ENCODE assay signal across 8 cellular contexts in the genomic region with DNA sequence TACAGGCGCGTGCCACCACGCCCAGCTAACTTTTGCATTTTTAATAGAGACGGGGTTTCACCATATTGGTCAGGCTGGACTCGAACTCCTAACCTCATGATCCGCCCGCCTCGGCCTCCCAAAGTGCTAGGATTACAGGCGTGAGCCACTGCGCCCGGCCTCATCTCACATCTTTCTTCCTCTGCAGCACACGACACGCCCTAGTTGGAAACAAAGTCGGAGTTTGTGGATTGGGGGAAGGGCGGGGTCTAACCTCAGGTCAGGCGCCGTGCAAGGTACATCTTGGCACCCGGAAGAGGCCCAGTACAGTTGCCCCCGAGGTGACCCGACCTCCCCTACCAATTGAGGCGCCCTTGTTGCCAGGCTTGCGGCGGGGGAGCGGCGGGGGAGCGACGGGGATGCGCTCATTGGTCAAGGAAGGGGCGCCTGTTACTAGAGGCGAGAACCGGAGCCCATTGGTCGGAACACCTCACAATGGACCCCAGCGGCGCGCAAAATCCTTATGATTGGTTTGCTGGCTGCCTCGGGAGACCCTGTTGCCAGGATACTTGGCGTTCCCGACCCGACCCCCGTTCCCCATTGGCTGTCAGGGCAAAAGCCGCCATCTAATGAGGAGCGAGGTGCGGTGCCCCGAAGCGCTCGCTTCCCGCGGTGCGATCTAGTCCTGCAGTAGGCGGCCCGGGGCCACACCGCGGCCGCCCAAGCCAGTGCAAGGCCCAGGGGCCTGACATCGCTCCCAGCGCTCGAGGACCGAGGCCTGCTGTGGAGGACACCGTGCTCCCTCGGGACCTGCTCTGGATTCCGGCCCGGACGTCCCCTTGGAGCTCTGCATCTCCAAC. TPM values are rescaled to one million over a fixed set of nuclear protein-coding genes. Genes with fewer than 3 reads are reported as not detected.
A peak's percentile ranks its signal among the peaks of the same experiment; 100 is the strongest.
DNase-seq lines count a peak whose midpoint lies in the region; ATAC-seq and TF ChIP-seq lines count a peak whose summit lies in the region.

A gene with protein sequence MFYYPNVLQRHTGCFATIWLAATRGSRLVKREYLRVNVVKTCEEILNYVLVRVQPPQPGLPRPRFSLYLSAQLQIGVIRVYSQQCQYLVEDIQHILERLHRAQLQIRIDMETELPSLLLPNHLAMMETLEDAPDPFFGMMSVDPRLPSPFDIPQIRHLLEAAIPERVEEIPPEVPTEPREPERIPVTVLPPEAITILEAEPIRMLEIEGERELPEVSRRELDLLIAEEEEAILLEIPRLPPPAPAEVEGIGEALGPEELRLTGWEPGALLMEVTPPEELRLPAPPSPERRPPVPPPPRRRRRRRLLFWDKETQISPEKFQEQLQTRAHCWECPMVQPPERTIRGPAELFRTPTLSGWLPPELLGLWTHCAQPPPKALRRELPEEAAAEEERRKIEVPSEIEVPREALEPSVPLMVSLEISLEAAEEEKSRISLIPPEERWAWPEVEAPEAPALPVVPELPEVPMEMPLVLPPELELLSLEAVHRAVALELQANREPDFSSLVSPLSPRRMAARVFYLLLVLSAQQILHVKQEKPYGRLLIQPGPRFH (plus strand): TSS at position 659 of the 839 bp plus-strand sequence. CDS start 473 bp downstream, outside the sequence.

- H3K27me3 ChIP-seq in CD4-positive, alpha-beta memory T cell (ENCODE audit: insufficient read depth, low read length), result no peaks in the 10 kb centered on the region
- H3K27me3 ChIP-seq in left lung, result no peaks in the 10 kb centered on the region

- no peaks in the 10 kb centered on the region for H3K27me3 Mint-ChIP-seq in CD4-positive, alpha-beta memory T cell
- no peaks in the 10 kb centered on the region for H3K27me3 Mint-ChIP-seq in activated CD4-positive, alpha-beta T cell treated with anti-CD3 and anti-CD28 coated beads, Interleukin-2, amount 10 ng/mL, durations not matched to agents 24 days and 14 days

- H3K4me3 ChIP-seq in CD4-positive, alpha-beta memory T cell (ENCODE audit: low read length in 2 of 2), result peak within 1 kb of the TSS in 1 of 2 donors; percentile 26
- H3K4me3 ChIP-seq in left lung, result peak within 1 kb of the TSS; percentile 16 to 34

- POLR2A ChIA-PET in CD4-positive, alpha-beta memory T cell (lab: Charles Lee; ENCODE audit: partially characterized antibody), result interaction anchor here (0.6 to 2.3 kb wide), 9 partner anchors 10 to 112 kb away, joined by 3 to 23 read pairs (median 3); a partner anchor contains a TSS

- intact Hi-C loops in CD4-positive, alpha-beta memory T cell (cut with micrococcal nuclease), result loop anchor here (1.0 kb wide), 2 partner anchors 10 to 17 kb away; a partner anchor contains a TSS
- intact Hi-C loops in activated CD4-positive, alpha-beta T cell treated with anti-CD3 and anti-CD28 coated beads, Interleukin-2, amount 10 ng/mL, durations not matched to agents 24 days and 14 days (cut with micrococcal nuclease), result no loop called here
- intact Hi-C loops in left lung (cut with DNase I), result no loop called here

- DNase-seq in CD4-positive, alpha-beta memory T cell, result peak; percentile 66 to 84 (median 73)
- DNase-seq in NAMALWA (ENCODE audit: low spot score) (peak; percentile 98), left lung (peak; percentile 86 to 88), NCI-H2196 (lab: John Stamatoyannopoulos, UW; ENCODE audit: unreplicated experiment) (no peak)
- DNase-seq in activated CD4-positive, alpha-beta T cell treated with anti-CD3 and anti-CD28 coated beads, Interleukin-2, amount 10 ng/mL, durations not matched to agents 24 days and 14 days, result peak; percentile 76
- peak; percentile 70 for DNase-seq in stimulated activated CD4-positive, alpha-beta T cell treated with anti-CD3 and anti-CD28 coated beads, Interleukin-4, amount 100 ng/mL, for 24 hours

- peak; percentile 78 for ATAC-seq in GM21367 (IDR thresholded peaks at IDR 0.05; ENCODE audit: unreplicated experiment)
- ATAC-seq in left lung, result peak; percentile 94

- peaks cover 12% of the 10 kb centered on the region for H3K36me3 ChIP-seq in CD4-positive, alpha-beta memory T cell (ENCODE audit: insufficient read depth, low read length)
- H3K36me3 ChIP-seq in left lung, result peaks cover 0 to 87% of the 10 kb centered on the region in 2 donors

- H3K4me1 ChIP-seq in CD4-positive, alpha-beta memory T cell (ENCODE audit: insufficient read depth, low read length), result peaks cover 22% of the 10 kb centered on the region
- H3K4me1 ChIP-seq in left lung, result peaks cover 0 to 30% of the 10 kb centered on the region in 2 donors

- CTCF ChIA-PET in CD4-positive, alpha-beta memory T cell (lab: Charles Lee; ENCODE audit: partially characterized antibody), result interaction anchor here (0.7 to 5.3 kb wide), 2 partner anchors 7 to 10 kb away, joined by 4 to 31 read pairs; a partner anchor contains a TSS

- peak within 1 kb of the TSS; percentile 82 to 91 (median 87) for H3K4me3 Mint-ChIP-seq in CD4-positive, alpha-beta memory T cell
- H3K4me3 Mint-ChIP-seq in activated CD4-positive, alpha-beta T cell treated with anti-CD3 and anti-CD28 coated beads, Interleukin-2, amount 10 ng/mL, durations not matched to agents 24 days and 14 days, result peak within 1 kb of the TSS; percentile 72

- TF ChIP-seq CTCF in left lung (IDR thresholded peaks at IDR 0.05), result no peak

- H3K36me3 Mint-ChIP-seq in CD4-positive, alpha-beta memory T cell, result peaks cover 16 to 54% of the 10 kb centered on the region in 2 donors
- H3K36me3 Mint-ChIP-seq in activated CD4-positive, alpha-beta T cell treated with anti-CD3 and anti-CD28 coated beads, Interleukin-2, amount 10 ng/mL, durations not matched to agents 24 days and 14 days (ENCODE audit: low read depth), result peaks cover 58% of the 10 kb centered on the region

- H3K27ac ChIP-seq in CD4-positive, alpha-beta memory T cell (ENCODE audit: low read depth, low read length), result peak within 1 kb of the TSS; percentile 42
- H3K27ac ChIP-seq in cingulate gyrus (ENCODE audit: low read depth, low read length) (peak within 1 kb of the TSS; percentile 60), left lung (no peak within 1 kb of the TSS)

- no peaks in the 10 kb centered on the region for H3K9me3 ChIP-seq in CD4-positive, alpha-beta memory T cell (ENCODE audit: control insufficient read depth in 1 of 2, low read length in 2 of 2)
- H3K9me3 ChIP-seq in left lung, result no peaks in the 10 kb centered on the region

- peaks cover 20 to 56% (median 35%) of the 10 kb centered on the region in 4 donors for H3K4me1 Mint-ChIP-seq in CD4-positive, alpha-beta memory T cell
- peaks cover 26% of the 10 kb centered on the region for H3K4me1 Mint-ChIP-seq in activated CD4-positive, alpha-beta T cell treated with anti-CD3 and anti-CD28 coated beads, Interleukin-2, amount 10 ng/mL, durations not matched to agents 24 days and 14 days

- peak within 1 kb of the TSS; percentile 63 to 88 (median 85) for H3K27ac Mint-ChIP-seq in CD4-positive, alpha-beta memory T cell
- peak within 1 kb of the TSS; percentile 83 for H3K27ac Mint-ChIP-seq in activated CD4-positive, alpha-beta T cell treated with anti-CD3 and anti-CD28 coated beads, Interleukin-2, amount 10 ng/mL, durations not matched to agents 24 days and 14 days

- no peaks in the 10 kb centered on the region for H3K9me3 Mint-ChIP-seq in CD4-positive, alpha-beta memory T cell
- H3K9me3 Mint-ChIP-seq in activated CD4-positive, alpha-beta T cell treated with anti-CD3 and anti-CD28 coated beads, Interleukin-2, amount 10 ng/mL, durations not matched to agents 24 days and 14 days, result no peaks in the 10 kb centered on the region

RNA-seq across cellular contexts. Expression of the gene that starts here (rescaled TPM):
- 10 to 100 TPM; 27.7 to 30.5 TPM for total RNA-seq in CD4-positive, alpha-beta memory T cell
- polyA plus RNA-seq in CD4-positive, alpha-beta memory T cell, result 1 to 10 TPM; 2.8 to 9.8 TPM
- total RNA-seq in activated CD4-positive, alpha-beta T cell treated with anti-CD3 and anti-CD28 coated beads, Interleukin-2, amount 10 ng/mL, durations not matched to agents 24 days and 14 days, result 33.8 and 34.3 TPM in 2 replicates
- 10 to 100 TPM; 27.0 to 31.6 TPM for total RNA-seq in left lung

Comparison
In these comparisons a context has a peak if more than half of its experiments do, and no peak if none do; other contexts are left out.
1. H3K27ac ChIP-seq: peak in CD4-positive, alpha-beta memory T cell (single experiment) and cingulate gyrus (single experiment); none in left lung (0 of 2).